In the genomic region with DNA sequence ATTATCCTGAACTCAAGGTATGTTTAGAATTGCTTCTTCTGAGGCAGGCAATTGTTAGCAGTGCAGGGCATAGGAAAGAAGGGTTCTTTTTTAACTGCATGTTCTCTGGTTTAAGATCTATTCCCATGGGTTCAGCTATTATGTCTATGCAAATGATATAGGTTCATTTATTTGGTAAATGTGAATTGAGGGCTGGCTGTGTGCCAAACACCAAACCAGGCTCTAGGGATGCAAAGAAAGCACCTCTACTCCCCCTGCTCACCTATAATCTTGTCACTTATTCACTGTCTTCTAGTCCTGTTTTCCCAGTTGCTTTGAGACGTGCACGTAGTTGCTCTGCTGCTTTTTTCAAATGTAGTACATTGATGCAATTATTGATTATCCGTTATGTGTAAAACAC, we compare ENCODE assay signal across 8 cellular contexts. TPM values are rescaled to one million over a fixed set of nuclear protein-coding genes. Genes with fewer than 3 reads are reported as not detected.
DNase-seq lines count a peak whose midpoint lies in the region; ATAC-seq and TF ChIP-seq lines count a peak whose summit lies in the region.

No MANE protein-coding gene starts in this region.

- peak overlapping the region; percentile 11 to 72 for H3K9ac ChIP-seq in liver (ENCODE audit: low read depth in 1 of 2, low read length in 2 of 2)

- H3K27ac Mint-ChIP-seq in activated CD4-positive, alpha-beta T cell treated with anti-CD3 and anti-CD28 coated beads, Interleukin-2, amount 10 ng/mL, durations not matched to agents 7 days and 5 days: peak overlapping the region; percentile 96
- peak overlapping the region; percentile 88 for H3K27ac Mint-ChIP-seq in activated naive CD8-positive, alpha-beta T cell treated with anti-CD3 and anti-CD28 coated beads, Interleukin-2, amount 50 U/mL, for 24 hours

- no peaks in the 10 kb centered on the region for H3K27me3 ChIP-seq in liver (ENCODE audit: control insufficient read depth in 4 of 4, insufficient read depth in 4 of 4, low read length in 3 of 4)
- H3K27me3 ChIP-seq in thymus (ENCODE audit: control insufficient read depth, insufficient read depth): no peaks in the 10 kb centered on the region

- no peak for ATAC-seq in activated naive CD8-positive, alpha-beta T cell treated with anti-CD3 and anti-CD28 coated beads, Interleukin-2, amount 50 U/mL, for 24 hours

- peaks cover 24% of the 10 kb centered on the region for H3K36me3 Mint-ChIP-seq in activated CD4-positive, alpha-beta T cell treated with anti-CD3 and anti-CD28 coated beads, Interleukin-2, amount 10 ng/mL, durations not matched to agents 7 days and 5 days (ENCODE audit: low read depth)
- no peaks in the 10 kb centered on the region for H3K36me3 Mint-ChIP-seq in activated naive CD8-positive, alpha-beta T cell treated with anti-CD3 and anti-CD28 coated beads, Interleukin-2, amount 50 U/mL, for 24 hours (ENCODE audit: low read depth)

- H3K4me3 ChIP-seq in liver (ENCODE audit: low read depth in 1 of 3, low read length in 3 of 3) (peak overlapping the region in 1 of 3 donors; percentile 51), thymus (ENCODE audit: low read length) (peak overlapping the region; percentile 62)

- POLR2A ChIA-PET in activated CD4-positive, alpha-beta T cell treated with anti-CD3 and anti-CD28 coated beads, Interleukin-2, amount 10 ng/mL, durations not matched to agents 7 days and 5 days (lab: Charles Lee): no interaction called here

- H3K4me3 Mint-ChIP-seq in activated CD4-positive, alpha-beta T cell treated with anti-CD3 and anti-CD28 coated beads, Interleukin-2, amount 10 ng/mL, durations not matched to agents 7 days and 5 days: peak overlapping the region; percentile 95
- peak overlapping the region; percentile 92 for H3K4me3 Mint-ChIP-seq in activated naive CD8-positive, alpha-beta T cell treated with anti-CD3 and anti-CD28 coated beads, Interleukin-2, amount 50 U/mL, for 24 hours

- H3K36me3 ChIP-seq in liver (ENCODE audit: control insufficient read depth in 4 of 4, insufficient read depth in 3 of 4, low read depth in 1 of 4, low read length in 3 of 4): no peaks in the 10 kb centered on the region
- no peaks in the 10 kb centered on the region for H3K36me3 ChIP-seq in thymus (ENCODE audit: control insufficient read depth, insufficient read depth)

- H3K27ac ChIP-seq in liver (ENCODE audit: low read depth in 1 of 2, low read length in 2 of 2) (no peak overlapping the region), thymus (ENCODE audit: low read depth) (peak overlapping the region; percentile 36)

- H3K4me1 Mint-ChIP-seq in activated CD4-positive, alpha-beta T cell treated with anti-CD3 and anti-CD28 coated beads, Interleukin-2, amount 10 ng/mL, durations not matched to agents 7 days and 5 days: peaks cover 45% of the 10 kb centered on the region
- H3K4me1 Mint-ChIP-seq in activated naive CD8-positive, alpha-beta T cell treated with anti-CD3 and anti-CD28 coated beads, Interleukin-2, amount 50 U/mL, for 24 hours: peaks cover 44% of the 10 kb centered on the region

- no peak for TF ChIP-seq CTCF in liver (IDR thresholded peaks at IDR 0.05; ENCODE audit: low read depth, low read length, missing input control)

- no peaks in the 10 kb centered on the region for H3K27me3 Mint-ChIP-seq in activated CD4-positive, alpha-beta T cell treated with anti-CD3 and anti-CD28 coated beads, Interleukin-2, amount 10 ng/mL, durations not matched to agents 7 days and 5 days
- no peaks in the 10 kb centered on the region for H3K27me3 Mint-ChIP-seq in activated naive CD8-positive, alpha-beta T cell treated with anti-CD3 and anti-CD28 coated beads, Interleukin-2, amount 50 U/mL, for 24 hours

- peak; percentile 11 for DNase-seq in activated CD4-positive, alpha-beta T cell treated with anti-CD3 and anti-CD28 coated beads, Interleukin-2, amount 10 ng/mL, durations not matched to agents 7 days and 5 days
- DNase-seq in activated CD4-positive, alpha-beta T cell treated with anti-CD3 and anti-CD28 coated beads, Interleukin-2, amount 50 U/mL, for 48 hours: no peak
- DNase-seq in activated naive CD8-positive, alpha-beta T cell treated with anti-CD3 and anti-CD28 coated beads, Interleukin-2, amount 50 U/mL, for 24 hours: no peak
- no peak for DNase-seq in NCI-H2171 treated with DMSO at 0.1 percent for 48 hours (lab: John Stamatoyannopoulos, UW)
- DNase-seq in NCI-H2081 treated with DMSO at 0.1 percent for 48 hours (lab: John Stamatoyannopoulos, UW): no peak
- DNase-seq in globus pallidus (ENCODE audit: low spot score): no peak

- peaks cover 0 to 7% (median 3%) of the 10 kb centered on the region in 4 donors for H3K9me3 ChIP-seq in liver (ENCODE audit: control insufficient read depth in 4 of 4, low read length in 3 of 4)
- no peaks in the 10 kb centered on the region for H3K9me3 ChIP-seq in thymus (ENCODE audit: control insufficient read depth)

- peaks cover 4 to 12% (median 9%) of the 10 kb centered on the region in 4 donors for H3K4me1 ChIP-seq in liver (ENCODE audit: control insufficient read depth in 4 of 4, insufficient read depth in 4 of 4, low read length in 3 of 4)
- peaks cover 7% of the 10 kb centered on the region for H3K4me1 ChIP-seq in thymus (ENCODE audit: control insufficient read depth, insufficient read depth, low read length)

- H3K9me3 Mint-ChIP-seq in activated CD4-positive, alpha-beta T cell treated with anti-CD3 and anti-CD28 coated beads, Interleukin-2, amount 10 ng/mL, durations not matched to agents 7 days and 5 days: peaks cover 18% of the 10 kb centered on the region
- H3K9me3 Mint-ChIP-seq in activated naive CD8-positive, alpha-beta T cell treated with anti-CD3 and anti-CD28 coated beads, Interleukin-2, amount 50 U/mL, for 24 hours: peaks cover 4% of the 10 kb centered on the region

- CTCF ChIA-PET in activated CD4-positive, alpha-beta T cell treated with anti-CD3 and anti-CD28 coated beads, Interleukin-2, amount 10 ng/mL, durations not matched to agents 7 days and 5 days (lab: Charles Lee): interaction anchor here (0.7 kb wide), 1 partner anchor 30 kb away, joined by 3 read pairs; no protein-coding TSS in a partner anchor

- no peak for TF ChIP-seq RAD21 in liver (IDR thresholded peaks at IDR 0.05)

- WGBS in liver: 83% methylated on average over 3 of the region's 3 CpGs
- 94% methylated on average over 3 of the region's 3 CpGs for WGBS in thymus

TF ChIP-seq in liver, 16 proteins besides CTCF, POLR2A, EP300 and RAD21 (continues in another document):
- TF ChIP-seq FOXA1 (IDR thresholded peaks at IDR 0.05): no peak
- TF ChIP-seq SP1 (IDR thresholded peaks at IDR 0.05): no peak
- TF ChIP-seq, protein P1, sequence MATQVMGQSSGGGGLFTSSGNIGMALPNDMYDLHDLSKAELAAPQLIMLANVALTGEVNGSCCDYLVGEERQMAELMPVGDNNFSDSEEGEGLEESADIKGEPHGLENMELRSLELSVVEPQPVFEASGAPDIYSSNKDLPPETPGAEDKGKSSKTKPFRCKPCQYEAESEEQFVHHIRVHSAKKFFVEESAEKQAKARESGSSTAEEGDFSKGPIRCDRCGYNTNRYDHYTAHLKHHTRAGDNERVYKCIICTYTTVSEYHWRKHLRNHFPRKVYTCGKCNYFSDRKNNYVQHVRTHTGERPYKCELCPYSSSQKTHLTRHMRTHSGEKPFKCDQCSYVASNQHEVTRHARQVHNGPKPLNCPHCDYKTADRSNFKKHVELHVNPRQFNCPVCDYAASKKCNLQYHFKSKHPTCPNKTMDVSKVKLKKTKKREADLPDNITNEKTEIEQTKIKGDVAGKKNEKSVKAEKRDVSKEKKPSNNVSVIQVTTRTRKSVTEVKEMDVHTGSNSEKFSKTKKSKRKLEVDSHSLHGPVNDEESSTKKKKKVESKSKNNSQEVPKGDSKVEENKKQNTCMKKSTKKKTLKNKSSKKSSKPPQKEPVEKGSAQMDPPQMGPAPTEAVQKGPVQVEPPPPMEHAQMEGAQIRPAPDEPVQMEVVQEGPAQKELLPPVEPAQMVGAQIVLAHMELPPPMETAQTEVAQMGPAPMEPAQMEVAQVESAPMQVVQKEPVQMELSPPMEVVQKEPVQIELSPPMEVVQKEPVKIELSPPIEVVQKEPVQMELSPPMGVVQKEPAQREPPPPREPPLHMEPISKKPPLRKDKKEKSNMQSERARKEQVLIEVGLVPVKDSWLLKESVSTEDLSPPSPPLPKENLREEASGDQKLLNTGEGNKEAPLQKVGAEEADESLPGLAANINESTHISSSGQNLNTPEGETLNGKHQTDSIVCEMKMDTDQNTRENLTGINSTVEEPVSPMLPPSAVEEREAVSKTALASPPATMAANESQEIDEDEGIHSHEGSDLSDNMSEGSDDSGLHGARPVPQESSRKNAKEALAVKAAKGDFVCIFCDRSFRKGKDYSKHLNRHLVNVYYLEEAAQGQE (IDR thresholded peaks at IDR 0.05): no peak
- TF ChIP-seq, protein P2, sequence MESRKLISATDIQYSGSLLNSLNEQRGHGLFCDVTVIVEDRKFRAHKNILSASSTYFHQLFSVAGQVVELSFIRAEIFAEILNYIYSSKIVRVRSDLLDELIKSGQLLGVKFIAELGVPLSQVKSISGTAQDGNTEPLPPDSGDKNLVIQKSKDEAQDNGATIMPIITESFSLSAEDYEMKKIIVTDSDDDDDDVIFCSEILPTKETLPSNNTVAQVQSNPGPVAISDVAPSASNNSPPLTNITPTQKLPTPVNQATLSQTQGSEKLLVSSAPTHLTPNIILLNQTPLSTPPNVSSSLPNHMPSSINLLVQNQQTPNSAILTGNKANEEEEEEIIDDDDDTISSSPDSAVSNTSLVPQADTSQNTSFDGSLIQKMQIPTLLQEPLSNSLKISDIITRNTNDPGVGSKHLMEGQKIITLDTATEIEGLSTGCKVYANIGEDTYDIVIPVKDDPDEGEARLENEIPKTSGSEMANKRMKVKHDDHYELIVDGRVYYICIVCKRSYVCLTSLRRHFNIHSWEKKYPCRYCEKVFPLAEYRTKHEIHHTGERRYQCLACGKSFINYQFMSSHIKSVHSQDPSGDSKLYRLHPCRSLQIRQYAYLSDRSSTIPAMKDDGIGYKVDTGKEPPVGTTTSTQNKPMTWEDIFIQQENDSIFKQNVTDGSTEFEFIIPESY (IDR thresholded peaks at IDR 0.05): no peak
- TF ChIP-seq, protein P3, sequence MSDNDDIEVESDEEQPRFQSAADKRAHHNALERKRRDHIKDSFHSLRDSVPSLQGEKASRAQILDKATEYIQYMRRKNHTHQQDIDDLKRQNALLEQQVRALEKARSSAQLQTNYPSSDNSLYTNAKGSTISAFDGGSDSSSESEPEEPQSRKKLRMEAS (IDR thresholded peaks at IDR 0.05): no peak
- TF ChIP-seq EGR1 (IDR thresholded peaks at IDR 0.05; ENCODE audit: low read depth in 2 of 2): no peak
- no peak for TF ChIP-seq JUND (IDR thresholded peaks at IDR 0.05)
- no peak for TF ChIP-seq HNF4A (conservative IDR thresholded peaks at IDR 0.05)
- TF ChIP-seq GABPA (IDR thresholded peaks at IDR 0.05 in 1 of 2, conservative IDR thresholded peaks at IDR 0.05 in 1 of 2): no peak
- no peak for TF ChIP-seq TAF1 (conservative IDR thresholded peaks at IDR 0.05)

RNA-seq across cellular contexts. Expression of a gene that starts 0.7 kb away (rescaled TPM):
- 10 to 100 TPM; 21.6 to 24.1 TPM for total RNA-seq in activated CD4-positive, alpha-beta T cell treated with anti-CD3 and anti-CD28 coated beads, Interleukin-2, amount 10 ng/mL, durations not matched to agents 7 days and 5 days
- 10 to 100 TPM in 1 of 2 donors, 1 to 10 TPM in 1; 8.4 to 11.1 TPM for total RNA-seq in liver
- 1 to 10 TPM; 4.5 to 5.4 TPM for polyA plus RNA-seq in liver
- polyA plus RNA-seq in thymus: 19.5 TPM
